Comparison of ENCODE assay signal across 12 cellular contexts in the genomic region with DNA sequence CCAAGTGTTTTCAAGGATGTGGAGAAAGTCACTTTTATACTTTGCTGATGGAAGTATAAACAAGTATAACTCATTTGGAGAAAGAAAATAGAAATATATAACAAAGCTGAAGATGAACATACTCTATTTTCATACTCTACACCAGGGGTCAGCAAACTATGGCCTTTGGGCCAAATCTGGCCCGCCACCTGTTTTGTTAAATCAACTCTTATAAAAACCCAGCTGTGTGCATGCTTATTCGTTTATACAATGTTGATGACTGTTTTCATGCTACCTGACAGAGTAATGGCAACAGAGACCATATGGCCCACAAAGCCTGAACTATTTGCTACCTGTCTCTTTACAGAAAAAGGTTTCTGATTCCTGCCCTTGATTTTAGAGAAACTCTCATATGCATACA.
DNase-seq lines count a peak whose midpoint lies in the region; ATAC-seq and TF ChIP-seq lines count a peak whose summit lies in the region.
"Had no signal": no experiment of that assay in that cellular context is flagged by ENCODE, and none has a peak within 500 bp of the region (broad histone marks: within the 10 kb centered on the region; RNA-seq: fewer than 3 reads in every experiment).

No MANE protein-coding gene starts in this region.

- H2AFZ ChIP-seq in OCI-LY1 (ENCODE audit: low read length): no peak overlapping the region

- no peaks in the 10 kb centered on the region for H3K79me2 ChIP-seq in OCI-LY1 (ENCODE audit: insufficient read depth, low read length)

- H4K20me1 ChIP-seq in OCI-LY1 (ENCODE audit: insufficient read depth, low read length): no peaks in the 10 kb centered on the region

- H3K9me2 ChIP-seq in OCI-LY1 (ENCODE audit: low read depth, low read length): no peaks in the 10 kb centered on the region

- H3K9me3 ChIP-seq in cardiac muscle cell (ENCODE audit: low read depth) (no peaks in the 10 kb centered on the region), OCI-LY1 (ENCODE audit: low read length) (no peaks in the 10 kb centered on the region), transverse colon (no peaks in the 10 kb centered on the region)
- H3K9me3 ChIP-seq: spleen had no signal

- ATAC-seq in Right ventricle myocardium inferior (no peak), GM21786 (IDR thresholded peaks at IDR 0.05; ENCODE audit: unreplicated experiment) (no peak)

- H3K27me3 ChIP-seq in cardiac muscle cell (no peaks in the 10 kb centered on the region), OCI-LY1 (ENCODE audit: insufficient read depth, low read length) (no peaks in the 10 kb centered on the region), transverse colon (no peaks in the 10 kb centered on the region)
- H3K27me3 ChIP-seq: spleen had no signal

- TF ChIP-seq CTCF in cardiac muscle cell (IDR thresholded peaks at IDR 0.05; ENCODE audit: low read depth, low read length) (peak; percentile 25), OCI-LY1 (IDR thresholded peaks at IDR 0.05; ENCODE audit: low read length) (peak; percentile 34; the same call in 1 of the 2 replicates), transverse colon (IDR thresholded peaks at IDR 0.05) (peak in 4 of 5 experiments; percentile 10 to 27 (median 18))

- H3K4me1 ChIP-seq in cardiac muscle cell (ENCODE audit: low read depth) (no peaks in the 10 kb centered on the region), OCI-LY1 (ENCODE audit: insufficient read depth, low read length, severe bottlenecking) (no peaks in the 10 kb centered on the region), transverse colon (no peaks in the 10 kb centered on the region)
- H3K4me1 ChIP-seq: spleen had no signal

- no peak for TF ChIP-seq EP300 in transverse colon (IDR thresholded peaks at IDR 0.05; ENCODE audit: low read depth)

- no peak for TF ChIP-seq POLR2A in transverse colon (IDR thresholded peaks at IDR 0.05)

- peak in 1 of 2 donors; percentile 25 for DNase-seq in cardiac muscle cell (ENCODE audit: low read depth in 1 of 2, low spot score in 1 of 2)
- no peak for DNase-seq in Right ventricle myocardium inferior (ENCODE audit: missing footprints)
- DNase-seq in fibroblast of peridontal ligament (ENCODE audit: extremely low read depth): peak; percentile 24
- DNase-seq in transverse colon: peak; percentile 9
- DNase-seq in HK-2 (ENCODE audit: unreplicated experiment): no peak
- DNase-seq in SIG-M5 treated with dmso at 0.1 percent for 504 hours (lab: John Stamatoyannopoulos, UW; ENCODE audit: unreplicated experiment): no peak
- DNase-seq: activated CD4-positive, alpha-beta T cell treated with anti-CD3 and anti-CD28 coated beads, Interleukin-2, amount 50 U/mL, for 4 hours; amygdala; C1 segment of cervical spinal cord; spleen had no signal

- in situ Hi-C loops in transverse colon (cut with MboI; ENCODE audit: low pct_ligation_motif_present in 1 of 4, low pct_unique_long_range_greater_than_20kb in 1 of 4, low sequenced_read_pairs in 3 of 4): no loop called here

- WGBS in transverse colon (ENCODE audit: low coverage in 1 of 2), 2 donors: 53 to 100% methylated on average over 1 to 2 of the region's 2 CpGs

- intact Hi-C loops in Right ventricle myocardium inferior (cut with DNase I) (loop anchor here (5.0 kb wide), 1 partner anchor 168 kb away; no protein-coding TSS in a partner anchor), transverse colon (cut with DNase I; ENCODE audit: low total_unique reads) (no loop called here)

- H3K4me2 ChIP-seq in OCI-LY1 (ENCODE audit: low read length): no peak overlapping the region

- H3K9ac ChIP-seq in OCI-LY1 (ENCODE audit: low read length): no peak overlapping the region

- H3K36me3 ChIP-seq in cardiac muscle cell (no peaks in the 10 kb centered on the region), OCI-LY1 (ENCODE audit: insufficient read depth, low read length) (no peaks in the 10 kb centered on the region), transverse colon (no peaks in the 10 kb centered on the region)
- H3K36me3 ChIP-seq: spleen had no signal

- H3K27ac ChIP-seq in cardiac muscle cell: no peak overlapping the region
- H3K27ac ChIP-seq in OCI-LY1 (ENCODE audit: low read depth, low read length, poor library complexity, severe bottlenecking): no peak overlapping the region
- no peak overlapping the region for H3K27ac ChIP-seq in transverse colon
- H3K27ac ChIP-seq: spleen had no signal

- no peak overlapping the region for H3K4me3 ChIP-seq in cardiac muscle cell
- H3K4me3 ChIP-seq in OCI-LY1 (ENCODE audit: low read depth, low read length, poor library complexity, severe bottlenecking): no peak overlapping the region
- no peak overlapping the region for H3K4me3 ChIP-seq in transverse colon
- H3K4me3 ChIP-seq: spleen had no signal

- H3F3A ChIP-seq in OCI-LY1 (ENCODE audit: insufficient read depth, low read length): no peaks in the 10 kb centered on the region

Comparison
In these comparisons a context has a peak if more than half of its experiments do, and no peak if none do; other contexts are left out.
1. DNase-seq: peak in fibroblast of peridontal ligament (single experiment) and transverse colon (single experiment); none in Right ventricle myocardium inferior (single experiment), HK-2 (single experiment) and SIG-M5 treated with dmso at 0.1 percent for 504 hours (single experiment).
2. Peak in every context shown above with its lines, with median percentiles within 50 percentile points of each other: CTCF ChIP-seq.